In genomic region chr2:183063083-183063482, GRCh38 we compare ENCODE assay signal across 9 cellular contexts. TPM values are rescaled to one million over a fixed set of nuclear protein-coding genes. Genes with fewer than 3 reads are reported as not detected.
A peak's percentile ranks its signal among the peaks of the same experiment; 100 is the strongest.
DNase-seq lines count a peak whose midpoint lies in the region; ATAC-seq and TF ChIP-seq lines count a peak whose summit lies in the region.
"Had no signal": no experiment of that assay in that cellular context is flagged by ENCODE, and none has a peak within 500 bp of the region (broad histone marks: within the 10 kb centered on the region; RNA-seq: fewer than 3 reads in every experiment).

No MANE protein-coding gene starts in this region.

- TF ChIP-seq CTCF in GM06990 (IDR thresholded peaks at IDR 0.05; ENCODE audit: insufficient read depth, low read length, poor library complexity, severe bottlenecking): no peak
- no peak for TF ChIP-seq CTCF in hepatocyte (IDR thresholded peaks at IDR 0.05; ENCODE audit: poor library complexity)

- H3K4me2 ChIP-seq in hepatocyte: no peak overlapping the region

- H3K27me3 ChIP-seq in GM06990 (replicated peaks; ENCODE audit: control insufficient read depth, insufficient read depth, low read length) (no peaks in the 10 kb centered on the region), hepatocyte (no peaks in the 10 kb centered on the region)

- H3K9me3 ChIP-seq in hepatocyte (ENCODE audit: low read depth): no peaks in the 10 kb centered on the region
- H3K9me3 ChIP-seq: HAP-1 had no signal

- H3K79me2 ChIP-seq in hepatocyte: no peaks in the 10 kb centered on the region

- H3K27ac ChIP-seq in hepatocyte: no peak overlapping the region

- WGBS in hepatocyte (ENCODE audit: low lambda C conversion rate, missing lambda C conversion rate): 38% methylated on average over 2 of the region's 2 CpGs

- DNase-seq in GM06990 (ENCODE audit: extremely low read depth, insufficient read length) (peak; percentile 29), NCI-H69 (lab: John Stamatoyannopoulos, UW) (peak; percentile 1), glomerular visceral epithelial cell (ENCODE audit: extremely low spot score) (peak; percentile 9), NCI-H82 (lab: John Stamatoyannopoulos, UW) (no peak), erythroblast (lab: John Stamatoyannopoulos, UW) (no peak), hepatocyte (ENCODE audit: low spot score) (no peak), NCI-H524 treated with DMSO at 0.1 percent for 48 hours (lab: John Stamatoyannopoulos, UW) (no peak)

- peaks cover 8% of the 10 kb centered on the region for H3K4me1 ChIP-seq in hepatocyte (ENCODE audit: insufficient read depth)

- ATAC-seq in HG02571 (IDR thresholded peaks at IDR 0.05; ENCODE audit: unreplicated experiment): peak; percentile 50

- no peaks in the 10 kb centered on the region for H3K36me3 ChIP-seq in GM06990 (ENCODE audit: control insufficient read depth, insufficient read depth, low read length)
- no peaks in the 10 kb centered on the region for H3K36me3 ChIP-seq in hepatocyte (replicated peaks; ENCODE audit: insufficient read depth, low read depth)
- H3K36me3 ChIP-seq: HAP-1 had no signal

- no peak for TF ChIP-seq POLR2A in erythroblast (IDR thresholded peaks at IDR 0.05; ENCODE audit: low read length)

- no peak overlapping the region for H3K4me3 ChIP-seq in GM06990 (replicated peaks; ENCODE audit: low read depth, low read length)
- no peak overlapping the region for H3K4me3 ChIP-seq in hepatocyte
- H3K4me3 ChIP-seq: HAP-1 had no signal

- H3K9me2 ChIP-seq in hepatocyte (replicated peaks; ENCODE audit: insufficient read depth): no peaks in the 10 kb centered on the region

- H4K20me1 ChIP-seq in hepatocyte (ENCODE audit: insufficient read depth, poor library complexity, severe bottlenecking): no peaks in the 10 kb centered on the region

- no peak overlapping the region for H2AFZ ChIP-seq in hepatocyte

RNA-seq across cellular contexts. Expression of gene DUSP19, which starts 15.5 kb away (rescaled TPM):
- 3.3 and 4.7 TPM in 2 replicates for total RNA-seq in hepatocyte
- 1.1 and 1.2 TPM in 2 replicates for polyA plus RNA-seq in hepatocyte

RNA-seq across cellular contexts. Expression of gene NCKAP1, which starts 24.8 kb away (rescaled TPM):
- total RNA-seq in hepatocyte: 163 and 216 TPM in 2 replicates
- polyA plus RNA-seq in hepatocyte: 54.5 and 56.7 TPM in 2 replicates

Comparison
In these comparisons a context has a peak if more than half of its experiments do, and no peak if none do; other contexts are left out.
1. DNase-seq: peak in GM06990 (single experiment), NCI-H69 (single experiment) and glomerular visceral epithelial cell (single experiment); none in NCI-H82 (single experiment), erythroblast (0 of 2), hepatocyte (single experiment) and NCI-H524 treated with DMSO at 0.1 percent for 48 hours (single experiment).